ENCODE assay signal across 8 cellular contexts in genomic region chr16:740459-740763, GRCh38. TPM values are rescaled to one million over a fixed set of nuclear protein-coding genes. Genes with fewer than 3 reads are reported as not detected.
A peak's percentile ranks its signal among the peaks of the same experiment; 100 is the strongest.
DNase-seq lines count a peak whose midpoint lies in the region; ATAC-seq, FAIRE-seq and TF ChIP-seq lines count a peak whose summit lies in the region.

No MANE protein-coding gene starts in this region.

- TF ChIP-seq CTCF in VCaP (conservative IDR thresholded peaks at IDR 0.05) = no peak

- H3K9me3 ChIP-seq in small intestine (ENCODE audit: control insufficient read depth, low read depth) = no peaks in the 10 kb centered on the region

- intact Hi-C loops in left cardiac atrium (cut with DNase I) = no loop called here

- H3K4me1 ChIP-seq in ACC112 (ENCODE audit: control insufficient read depth, insufficient read depth, low read length, unreplicated experiment) (no peaks in the 10 kb centered on the region), small intestine (ENCODE audit: control insufficient read depth in 2 of 2, insufficient read depth in 1 of 2, low read depth in 1 of 2, low read length in 1 of 2) (peaks cover 0 to 3% of the 10 kb centered on the region in 2 donors)

- H3K36me3 ChIP-seq in ACC112 (ENCODE audit: insufficient read depth, low read length) (no peaks in the 10 kb centered on the region), small intestine (ENCODE audit: control insufficient read depth in 2 of 2, insufficient read depth in 2 of 2, low read length in 2 of 2) (peaks cover 0 to 3% of the 10 kb centered on the region in 2 donors)

- no peak overlapping the region for H3K27ac ChIP-seq in ACC112 (ENCODE audit: low read depth, low read length)
- peak overlapping the region; percentile 82 for H3K27ac ChIP-seq in VCaP
- peak overlapping the region; percentile 1 to 72 for H3K27ac ChIP-seq in small intestine (ENCODE audit: low read depth in 1 of 2, low read length in 1 of 2)

- no peaks in the 10 kb centered on the region for H3K27me3 ChIP-seq in ACC112 (ENCODE audit: insufficient read depth, low read length)
- no peaks in the 10 kb centered on the region for H3K27me3 ChIP-seq in small intestine (ENCODE audit: control insufficient read depth in 2 of 2, insufficient read depth in 2 of 2, low read length in 2 of 2)

- DNase-seq in left cardiac atrium (no peak), small intestine (no peak), DMS79 (lab: John Stamatoyannopoulos, UW) (no peak), germinal center (ENCODE audit: low spot score) (no peak), kidney tubule cell (ENCODE audit: low spot score) (no peak)

- FAIRE-seq in small intestine (lab: Jason Lieb, UNC) = no peak

- 0 to 2% (median 0%) methylated on average over 12 to 22 of the region's 22 CpGs for WGBS in small intestine, 3 donors

- H3K4me3 ChIP-seq in ACC112 (ENCODE audit: low read depth, low read length) (peak overlapping the region; percentile 98), small intestine (ENCODE audit: low read depth in 1 of 2, low read length in 2 of 2) (peak overlapping the region; percentile 70 to 96)

- H3K79me2 ChIP-seq in ACC112 (ENCODE audit: control insufficient read depth, insufficient read depth, low read length, unreplicated experiment) = peaks cover 6% of the 10 kb centered on the region

- H2AFZ ChIP-seq in ACC112 (ENCODE audit: low read length, unreplicated experiment) = peak overlapping the region; percentile 99

- ATAC-seq in GM21529 (IDR thresholded peaks at IDR 0.05; ENCODE audit: unreplicated experiment) (peak; percentile 5), left cardiac atrium (peak; percentile 14 to 25)

RNA-seq across cellular contexts. Expression of gene CIAO3, which starts 0.4 kb away (rescaled TPM):
- total RNA-seq in left cardiac atrium = 10 to 100 TPM; 22.6 to 23.3 TPM
- 10 to 100 TPM; 35.7 to 68.0 (median 53.8) TPM for polyA plus RNA-seq in small intestine

RNA-seq across cellular contexts. Expression of gene HAGHL, which starts 13.5 kb away (rescaled TPM):
- 10 to 100 TPM; 12.0 to 15.8 TPM for total RNA-seq in left cardiac atrium
- polyA plus RNA-seq in small intestine = 1 to 10 TPM; 1.4 to 4.8 (median 2.2) TPM

RNA-seq across cellular contexts. Expression of gene CCDC78, which starts 14.2 kb away (rescaled TPM):
- under 1 TPM; 0.50 to 0.56 TPM for total RNA-seq in left cardiac atrium
- polyA plus RNA-seq in small intestine = 1 to 10 TPM in 1 of 3 donors, under 1 TPM in 1, not detected in 1; 0.95 to 1.6 TPM

RNA-seq across cellular contexts. Expression of gene ANTKMT, which starts 19.5 kb away (rescaled TPM):
- total RNA-seq in left cardiac atrium = 10 to 100 TPM; 32.5 to 36.8 TPM
- 10 to 100 TPM; 36.5 to 55.5 (median 39.7) TPM for polyA plus RNA-seq in small intestine

RNA-seq across cellular contexts. Expression of gene MSLN, which starts 20.1 kb away (rescaled TPM):
- total RNA-seq in left cardiac atrium = 10 to 100 TPM; 12.6 to 13.0 TPM
- polyA plus RNA-seq in small intestine = 1 to 10 TPM; 1.3 to 5.1 (median 3.8) TPM
